ENCODE assay signal across 20 cellular contexts in the genomic region with DNA sequence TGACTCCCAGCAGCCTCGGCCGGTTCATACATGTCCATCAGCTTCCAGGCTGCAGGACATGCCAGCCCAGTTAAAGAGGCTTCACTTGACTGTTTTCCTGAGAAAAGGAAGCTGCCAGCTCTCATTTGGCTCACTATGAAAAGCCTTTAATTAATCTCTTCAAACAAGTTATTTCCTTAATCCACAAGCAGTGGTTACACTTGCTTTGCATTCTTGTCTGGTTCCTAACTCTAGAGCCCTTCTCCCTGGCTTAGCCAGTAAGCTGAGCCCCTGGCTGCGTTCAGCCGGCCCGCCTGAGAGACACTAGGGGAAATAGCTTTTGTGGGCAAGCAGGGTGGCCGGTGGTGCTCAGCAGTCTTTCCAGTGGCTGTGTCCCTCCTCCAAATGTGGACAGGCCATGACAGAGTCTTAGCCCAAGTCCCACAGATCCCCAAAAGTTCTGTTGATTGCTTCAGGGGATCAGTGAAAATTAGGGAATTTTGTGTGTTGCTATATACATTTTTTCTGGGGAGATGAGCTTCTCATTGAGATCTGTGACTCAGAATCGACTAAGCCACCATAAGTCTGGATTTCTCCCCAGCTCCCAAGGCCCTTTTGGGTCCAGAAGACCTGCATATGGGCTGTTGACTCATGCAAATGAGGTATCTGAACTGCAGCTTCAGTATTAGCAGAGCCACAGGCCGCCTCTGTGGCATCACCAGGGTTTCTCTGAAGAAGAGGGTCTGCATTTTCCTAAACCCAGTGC. TPM values are rescaled to one million over a fixed set of nuclear protein-coding genes. Genes with fewer than 3 reads are reported as not detected.
DNase-seq lines count a peak whose midpoint lies in the region; ATAC-seq, FAIRE-seq and TF ChIP-seq lines count a peak whose summit lies in the region.
"Had no signal": no experiment of that assay in that cellular context is flagged by ENCODE, and none has a peak within 500 bp of the region (broad histone marks: within the 10 kb centered on the region; RNA-seq: fewer than 3 reads in every experiment).

No MANE protein-coding gene starts in this region.

- WGBS in esophagus muscularis mucosa = 94% methylated on average over 6 of the region's 8 CpGs

- peaks cover 20% of the 10 kb centered on the region for H3K27me3 Mint-ChIP-seq in HFFc6 (ENCODE audit: insufficient read depth)
- no peaks in the 10 kb centered on the region for H3K27me3 Mint-ChIP-seq in activated CD8-positive, alpha-beta memory T cell treated with anti-CD3 and anti-CD28 coated beads, Interleukin-2, amount 10 ng/mL, durations not matched to agents 7 days and 5 days
- H3K27me3 Mint-ChIP-seq: B cell; CD4-positive, alpha-beta T cell had no signal

- H3K9me3 Mint-ChIP-seq in HFFc6 = no peaks in the 10 kb centered on the region
- H3K9me3 Mint-ChIP-seq in activated CD8-positive, alpha-beta memory T cell treated with anti-CD3 and anti-CD28 coated beads, Interleukin-2, amount 10 ng/mL, durations not matched to agents 7 days and 5 days (ENCODE audit: low read depth) = no peaks in the 10 kb centered on the region
- H3K9me3 Mint-ChIP-seq: CD4-positive, alpha-beta T cell had no signal

- no peak overlapping the region for H2AFZ ChIP-seq in osteoblast (ENCODE audit: low read length)
- H2AFZ ChIP-seq: PC-9 had no signal

- H3K36me3 ChIP-seq in bronchial epithelial cell (ENCODE audit: control insufficient read depth, insufficient read depth, low read length) (peaks cover 46% of the 10 kb centered on the region), osteoblast (ENCODE audit: insufficient read depth, low read length) (peaks cover 39% of the 10 kb centered on the region), esophagus muscularis mucosa (peaks cover 26 to 69% (median 56%) of the 10 kb centered on the region in 4 donors)

- H3K27ac ChIP-seq in osteoblast (ENCODE audit: low read depth, low read length) (no peak overlapping the region), esophagus muscularis mucosa (replicated peaks in 1 of 4) (no peak overlapping the region)
- H3K27ac ChIP-seq: PC-9 had no signal

- H3K9me3 ChIP-seq in osteoblast (ENCODE audit: low read depth, low read length) (no peaks in the 10 kb centered on the region), esophagus muscularis mucosa (no peaks in the 10 kb centered on the region)

- H3K79me2 ChIP-seq in osteoblast (ENCODE audit: insufficient read depth, low read length) = no peaks in the 10 kb centered on the region

- H3K27me3 ChIP-seq in bronchial epithelial cell (ENCODE audit: control insufficient read depth, insufficient read depth, low read length) (peaks cover 1% of the 10 kb centered on the region), osteoblast (ENCODE audit: insufficient read depth, low read length) (peaks cover under 1% of the 10 kb centered on the region), esophagus muscularis mucosa (no peaks in the 10 kb centered on the region)

- peaks cover 7% of the 10 kb centered on the region for H3K4me1 ChIP-seq in osteoblast (ENCODE audit: insufficient read depth, low read length)
- peaks cover 0 to 7% (median 0%) of the 10 kb centered on the region in 4 donors for H3K4me1 ChIP-seq in esophagus muscularis mucosa

- TF ChIP-seq CTCF in D721Med (IDR thresholded peaks at IDR 0.05; ENCODE audit: insufficient read depth, missing control alignments) = no peak
- no peak for TF ChIP-seq CTCF in HFFc6 (IDR thresholded peaks at IDR 0.05)
- TF ChIP-seq CTCF in bronchial epithelial cell (IDR thresholded peaks at IDR 0.05; ENCODE audit: insufficient read depth, low read length, severe bottlenecking) = no peak
- TF ChIP-seq CTCF in osteoblast (IDR thresholded peaks at IDR 0.05; ENCODE audit: extremely low read depth, low read depth, low read length) = no peak
- TF ChIP-seq CTCF in esophagus muscularis mucosa (IDR thresholded peaks at IDR 0.05) = no peak

- H3K4me1 Mint-ChIP-seq in HFFc6 (ENCODE audit: low read depth) = peaks cover 14% of the 10 kb centered on the region
- peaks cover 27% of the 10 kb centered on the region for H3K4me1 Mint-ChIP-seq in activated CD8-positive, alpha-beta memory T cell treated with anti-CD3 and anti-CD28 coated beads, Interleukin-2, amount 10 ng/mL, durations not matched to agents 7 days and 5 days

- intact Hi-C loops in esophagus muscularis mucosa (cut with DNase I) = no loop called here

- no peaks in the 10 kb centered on the region for H4K20me1 ChIP-seq in osteoblast (ENCODE audit: insufficient read depth, low read length)

- no peak overlapping the region for H3K4me3 Mint-ChIP-seq in HFFc6
- H3K4me3 Mint-ChIP-seq in activated CD8-positive, alpha-beta memory T cell treated with anti-CD3 and anti-CD28 coated beads, Interleukin-2, amount 10 ng/mL, durations not matched to agents 7 days and 5 days = no peak overlapping the region
- H3K4me3 Mint-ChIP-seq: B cell; CD4-positive, alpha-beta T cell had no signal

- no peak for TF ChIP-seq EP300 in esophagus muscularis mucosa (IDR thresholded peaks at IDR 0.05)

- H3K36me3 Mint-ChIP-seq in HFFc6 (ENCODE audit: low read depth) = peaks cover 5% of the 10 kb centered on the region; the same call in 1 of the 2 replicates
- peaks cover 65% of the 10 kb centered on the region for H3K36me3 Mint-ChIP-seq in activated CD8-positive, alpha-beta memory T cell treated with anti-CD3 and anti-CD28 coated beads, Interleukin-2, amount 10 ng/mL, durations not matched to agents 7 days and 5 days

- CTCF ChIA-PET in activated CD8-positive, alpha-beta memory T cell treated with anti-CD3 and anti-CD28 coated beads, Interleukin-2, amount 10 ng/mL, durations not matched to agents 7 days and 5 days (lab: Charles Lee) = interaction anchor here (0.9 to 1.9 kb wide), 3 partner anchors 11 to 141 kb away, joined by 4 to 7 read pairs (median 7); no protein-coding TSS in a partner anchor

- FAIRE-seq in D721Med (lab: Jason Lieb, UNC) = no peak
- no peak for FAIRE-seq in bronchial epithelial cell (lab: Jason Lieb, UNC)
- FAIRE-seq: GM12878, H1 had no signal

- DNase-seq in D721Med (ENCODE audit: insufficient read length, low spot score) (peak; percentile 47), HFFc6 (peak; percentile 28), bronchial epithelial cell (ENCODE audit: low read depth) (peak; percentile 57), osteoblast (ENCODE audit: insufficient read length, low spot score, missing footprints) (peak; percentile 52), esophagus muscularis mucosa (ENCODE audit: extremely low spot score) (no peak)
- no peak for DNase-seq in activated CD4-positive, alpha-beta T cell treated with anti-CD3 and anti-CD28 coated beads for 4 hours
- no peak for DNase-seq in activated CD8-positive, alpha-beta memory T cell treated with anti-CD3 and anti-CD28 coated beads, Interleukin-2, amount 10 ng/mL, durations not matched to agents 7 days and 5 days
- DNase-seq: ACHN; CD4-positive, alpha-beta T cell; DMS 273 treated with DMSO at 0.1 percent for 48 hours; Karpas-422; MM.1S; NCI-H1105 treated with DMSO at 0.1 percent for 48 hours; NCI-H187; NCI-H69; PC-9 had no signal

- H3K4me3 ChIP-seq in bronchial epithelial cell (ENCODE audit: low read depth, low read length) (no peak overlapping the region), osteoblast (ENCODE audit: insufficient read depth, low read length) (no peak overlapping the region), esophagus muscularis mucosa (no peak overlapping the region)
- H3K4me3 ChIP-seq: GM12878, PC-9 had no signal

- H3K27ac Mint-ChIP-seq in HFFc6 = no peak overlapping the region
- no peak overlapping the region for H3K27ac Mint-ChIP-seq in activated CD8-positive, alpha-beta memory T cell treated with anti-CD3 and anti-CD28 coated beads, Interleukin-2, amount 10 ng/mL, durations not matched to agents 7 days and 5 days
- H3K27ac Mint-ChIP-seq: B cell; CD4-positive, alpha-beta T cell had no signal

- ATAC-seq in GM18909 (IDR thresholded peaks at IDR 0.05; ENCODE audit: poor library complexity, unreplicated experiment) = no peak
- ATAC-seq in activated CD8-positive, alpha-beta memory T cell treated with anti-CD3 and anti-CD28 coated beads, Interleukin-2, amount 10 ng/mL, durations not matched to agents 7 days and 5 days = no peak
- ATAC-seq: GM12878 had no signal

- H3K4me2 ChIP-seq in osteoblast (ENCODE audit: insufficient read depth, low read length) = no peak overlapping the region
- H3K4me2 ChIP-seq: PC-9 had no signal

- no peak for TF ChIP-seq POLR2A in esophagus muscularis mucosa (IDR thresholded peaks at IDR 0.05; ENCODE audit: low read depth)

RNA-seq across cellular contexts. Expression of gene ATF3, which starts 10.1 kb away (rescaled TPM):
- total RNA-seq in HFFc6 (2021; fragmentation: NEBNext Ultra II Directional; extraction: Animal tissue kit (Norgen Biotek cat#: 25700)) = 1 to 10 TPM; 1.9 to 5.5 (median 4.8) TPM
- total RNA-seq in bronchial epithelial cell (19.2 and 31.7 TPM in 2 replicates), osteoblast (3.2 and 3.6 TPM in 2 replicates), esophagus muscularis mucosa (10 to 100 TPM in 1 of 4 donors, 1 to 10 TPM in 3; 2.9 to 29.7 (median 3.7) TPM)
- 10 to 100 TPM; 21.3 to 36.5 TPM for total RNA-seq in activated CD8-positive, alpha-beta memory T cell treated with anti-CD3 and anti-CD28 coated beads, Interleukin-2, amount 10 ng/mL, durations not matched to agents 7 days and 5 days

Comparison
In these comparisons a context has a peak if more than half of its experiments do, and no peak if none do; other contexts are left out.
1. DNase-seq: peak in D721Med (single experiment), HFFc6 (single experiment), bronchial epithelial cell (single experiment) and osteoblast (single experiment); none in esophagus muscularis mucosa (single experiment), activated CD4-positive, alpha-beta T cell treated with anti-CD3 and anti-CD28 coated beads for 4 hours (0 of 2) and activated CD8-positive, alpha-beta memory T cell treated with anti-CD3 and anti-CD28 coated beads, Interleukin-2, amount 10 ng/mL, durations not matched to agents 7 days and 5 days (single experiment).